In genomic region chr4:69689530-69690111, GRCh38 we compare ENCODE assay signal across 8 cellular contexts. TPM values are rescaled to one million over a fixed set of nuclear protein-coding genes. Genes with fewer than 3 reads are reported as not detected.
A peak's percentile ranks its signal among the peaks of the same experiment; 100 is the strongest.
DNase-seq lines count a peak whose midpoint lies in the region; ATAC-seq and TF ChIP-seq lines count a peak whose summit lies in the region.

No MANE protein-coding gene starts in this region.

- H3K4me1 ChIP-seq in mucosa of descending colon (ENCODE audit: low read depth): no peaks in the 10 kb centered on the region

- no peaks in the 10 kb centered on the region for H3K9me3 Mint-ChIP-seq in activated naive CD8-positive, alpha-beta T cell treated with anti-CD3 and anti-CD28 coated beads, Interleukin-2, amount 50 U/mL, for 24 hours

- H3K36me3 Mint-ChIP-seq in activated naive CD8-positive, alpha-beta T cell treated with anti-CD3 and anti-CD28 coated beads, Interleukin-2, amount 50 U/mL, for 24 hours (ENCODE audit: low read depth): no peaks in the 10 kb centered on the region

- H3K4me3 ChIP-seq in cardiac fibroblast (replicated peaks in 1 of 2; ENCODE audit: low read depth in 2 of 2, low read length in 2 of 2) (no peak overlapping the region), mucosa of descending colon (no peak overlapping the region)

- H3K4me3 Mint-ChIP-seq in activated naive CD8-positive, alpha-beta T cell treated with anti-CD3 and anti-CD28 coated beads, Interleukin-2, amount 50 U/mL, for 24 hours: no peak overlapping the region

- intact Hi-C loops in mucosa of descending colon (cut with DNase I, micrococcal nuclease): loop anchor here in 1 of 2 donors (2.0 kb wide), 1 partner anchor 191 kb away; no protein-coding TSS in a partner anchor

- peak; percentile 63 for DNase-seq in Ammon's horn (ENCODE audit: low spot score)
- peak; percentile 56 for DNase-seq in NCI-H2029 treated with DMSO at 0.1 percent for 48 hours (lab: John Stamatoyannopoulos, UW)
- peak; percentile 68 to 70 for DNase-seq in cardiac fibroblast (ENCODE audit: low read depth in 2 of 2)
- peak in 1 of 3 donors; percentile 26 for DNase-seq in mucosa of descending colon
- no peak for DNase-seq in T1000 (lab: John Stamatoyannopoulos, UW)
- no peak for DNase-seq in activated naive CD8-positive, alpha-beta T cell treated with anti-CD3 and anti-CD28 coated beads, Interleukin-2, amount 50 U/mL, for 24 hours

- no peaks in the 10 kb centered on the region for H3K36me3 ChIP-seq in mucosa of descending colon (ENCODE audit: low read depth)

- no peaks in the 10 kb centered on the region for H3K9me3 ChIP-seq in mucosa of descending colon

- peaks cover 2% of the 10 kb centered on the region for H3K4me1 Mint-ChIP-seq in activated naive CD8-positive, alpha-beta T cell treated with anti-CD3 and anti-CD28 coated beads, Interleukin-2, amount 50 U/mL, for 24 hours

- peaks cover 4% of the 10 kb centered on the region for H3K27me3 Mint-ChIP-seq in activated naive CD8-positive, alpha-beta T cell treated with anti-CD3 and anti-CD28 coated beads, Interleukin-2, amount 50 U/mL, for 24 hours

- peak; percentile 33 for TF ChIP-seq CTCF in cardiac fibroblast (IDR thresholded peaks at IDR 0.05; ENCODE audit: low read depth, low read length)
- peak; percentile 22 for TF ChIP-seq CTCF in mucosa of descending colon (IDR thresholded peaks at IDR 0.05)

- peak; percentile 57 for ATAC-seq in GM18909 (IDR thresholded peaks at IDR 0.05; ENCODE audit: poor library complexity, unreplicated experiment)
- ATAC-seq in mucosa of descending colon: peak; percentile 54
- ATAC-seq in HG03025 (IDR thresholded peaks at IDR 0.05; ENCODE audit: low FRiP score, unreplicated experiment): no peak
- no peak for ATAC-seq in activated naive CD8-positive, alpha-beta T cell treated with anti-CD3 and anti-CD28 coated beads, Interleukin-2, amount 50 U/mL, for 24 hours

- no peak overlapping the region for H3K27ac Mint-ChIP-seq in activated naive CD8-positive, alpha-beta T cell treated with anti-CD3 and anti-CD28 coated beads, Interleukin-2, amount 50 U/mL, for 24 hours

RNA-seq across cellular contexts. Expression of gene UGT2A1, which starts 36.6 kb away (rescaled TPM):
- not detected for total RNA-seq in mucosa of descending colon

RNA-seq across cellular contexts. Expression of gene UGT2A2, which starts 50.2 kb away (rescaled TPM):
- total RNA-seq in mucosa of descending colon: not detected

Comparison
In these comparisons a context has a peak if more than half of its experiments do, and no peak if none do; other contexts are left out.
1. DNase-seq: peak in Ammon's horn (single experiment), NCI-H2029 treated with DMSO at 0.1 percent for 48 hours (single experiment) and cardiac fibroblast (2 of 2); none in T1000 (single experiment) and activated naive CD8-positive, alpha-beta T cell treated with anti-CD3 and anti-CD28 coated beads, Interleukin-2, amount 50 U/mL, for 24 hours (single experiment).
2. ATAC-seq: peak in GM18909 (single experiment) and mucosa of descending colon (single experiment); none in HG03025 (single experiment) and activated naive CD8-positive, alpha-beta T cell treated with anti-CD3 and anti-CD28 coated beads, Interleukin-2, amount 50 U/mL, for 24 hours (single experiment).